ENCODE assay signal across 2 cellular contexts in genomic region chr17:17017343-17018014, GRCh38.
TF ChIP-seq lines count a peak whose summit lies in the region.

No MANE protein-coding gene starts in this region.

TF ChIP-seq in IMR-90, 13 proteins besides CTCF, POLR2A, EP300 and RAD21:
- TF ChIP-seq NFE2L2 (IDR thresholded peaks at IDR 0.05; ENCODE audit: low read depth, low read length) = no peak
- no peak for TF ChIP-seq MAFK (IDR thresholded peaks at IDR 0.05; ENCODE audit: low read depth, low read length)
- TF ChIP-seq MXI1 (IDR thresholded peaks at IDR 0.05; ENCODE audit: borderline replicate concordance, low read depth, low read length) = no peak
- no peak for TF ChIP-seq FOS (IDR thresholded peaks at IDR 0.05; ENCODE audit: low read depth, low read length)
- no peak for TF ChIP-seq CEBPB (IDR thresholded peaks at IDR 0.05; ENCODE audit: low read depth, low read length)
- TF ChIP-seq ELK1 (IDR thresholded peaks at IDR 0.05; ENCODE audit: borderline replicate concordance, low read depth, low read length) = no peak
- TF ChIP-seq BHLHE40 (IDR thresholded peaks at IDR 0.05; ENCODE audit: low read depth, low read length) = no peak
- TF ChIP-seq CHD1 (IDR thresholded peaks at IDR 0.05; ENCODE audit: low read depth, low read length) = no peak
- TF ChIP-seq MAZ (IDR thresholded peaks at IDR 0.05; ENCODE audit: borderline replicate concordance, low read depth, low read length) = no peak
- TF ChIP-seq RFX5 (IDR thresholded peaks at IDR 0.05; ENCODE audit: low read depth, low read length) = no peak
- TF ChIP-seq RCOR1 (IDR thresholded peaks at IDR 0.05; ENCODE audit: insufficient replicate concordance, low read length) = no peak
- no peak for TF ChIP-seq USF2 (IDR thresholded peaks at IDR 0.05; ENCODE audit: low read depth, low read length)
- TF ChIP-seq SMC3 (IDR thresholded peaks at IDR 0.05; ENCODE audit: low read depth, low read length) = no peak

TF ChIP-seq in H1, 55 proteins besides CTCF, POLR2A, EP300 and RAD21:
- no peak for TF ChIP-seq HDAC2 (IDR thresholded peaks at IDR 0.05; ENCODE audit: borderline replicate concordance in 1 of 2, low read depth in 2 of 2, low read length in 2 of 2)
- no peak for TF ChIP-seq MAFK (IDR thresholded peaks at IDR 0.05; ENCODE audit: low read depth, low read length)
- no peak for TF ChIP-seq CHD7 (IDR thresholded peaks at IDR 0.05; ENCODE audit: insufficient replicate concordance, low read length)
- TF ChIP-seq SUZ12 (IDR thresholded peaks at IDR 0.05; ENCODE audit: low read length) = no peak
- no peak for TF ChIP-seq CBX8 (IDR thresholded peaks at IDR 0.05; ENCODE audit: borderline replicate concordance, low read depth, low read length)
- TF ChIP-seq RXRA (IDR thresholded peaks at IDR 0.05; ENCODE audit: insufficient read depth, low read depth, low read length) = no peak
- no peak for TF ChIP-seq ATF3 (IDR thresholded peaks at IDR 0.05; ENCODE audit: insufficient read depth, low read depth, low read length)
- no peak for TF ChIP-seq POU5F1 (IDR thresholded peaks at IDR 0.05; ENCODE audit: low read depth, low read length)
- TF ChIP-seq CHD1 (IDR thresholded peaks at IDR 0.05; ENCODE audit: low read depth, low read length) = no peak
- TF ChIP-seq KDM1A (IDR thresholded peaks at IDR 0.05; ENCODE audit: borderline replicate concordance, low read length) = no peak
- TF ChIP-seq E2F6 (IDR thresholded peaks at IDR 0.05) = no peak
- TF ChIP-seq BACH1 (IDR thresholded peaks at IDR 0.05; ENCODE audit: low read length) = no peak
- TF ChIP-seq KDM5A (IDR thresholded peaks at IDR 0.05; ENCODE audit: low read length) = no peak
- TF ChIP-seq CHD2 (IDR thresholded peaks at IDR 0.05; ENCODE audit: low read length) = no peak
